Comparison of ENCODE assay signal across 27 cellular contexts in genomic region chr3:69422751-69423150, GRCh38. TPM values are rescaled to one million over a fixed set of nuclear protein-coding genes. Genes with fewer than 3 reads are reported as not detected.
A peak's percentile ranks its signal among the peaks of the same experiment; 100 is the strongest.
DNase-seq lines count a peak whose midpoint lies in the region; ATAC-seq and TF ChIP-seq lines count a peak whose summit lies in the region.
"Had no signal": no experiment of that assay in that cellular context is flagged by ENCODE, and none has a peak within 500 bp of the region (broad histone marks: within the 10 kb centered on the region; RNA-seq: fewer than 3 reads in every experiment).

No MANE protein-coding gene starts in this region.

- H3K27ac ChIP-seq in foreskin keratinocyte, result no peak overlapping the region
- H3K27ac ChIP-seq: A549, prostate gland, SK-N-MC, upper lobe of left lung had no signal

- peak; percentile 89 for ATAC-seq in foreskin keratinocyte
- ATAC-seq in activated CD4-positive, alpha-beta T cell treated with anti-CD3 and anti-CD28 coated beads for 36 hours, result no peak
- ATAC-seq: A549; activated T-cell treated with anti-CD3 and anti-CD28 coated beads, Interleukin-2, amount 50 U/mL, for 72 hours; GM23338 had no signal

- H3K27ac Mint-ChIP-seq in activated CD4-positive, alpha-beta T cell treated with anti-CD3 and anti-CD28 coated beads for 36 hours, result no peak overlapping the region
- H3K27ac Mint-ChIP-seq: activated T-cell treated with anti-CD3 and anti-CD28 coated beads, Interleukin-2, amount 50 U/mL, for 72 hours; B cell; CD8-positive, alpha-beta memory T cell; GM23338 had no signal

- no peaks in the 10 kb centered on the region for H3K36me3 Mint-ChIP-seq in activated CD4-positive, alpha-beta T cell treated with anti-CD3 and anti-CD28 coated beads for 36 hours (ENCODE audit: low read depth)
- H3K36me3 Mint-ChIP-seq: CD8-positive, alpha-beta memory T cell had no signal

- H3K4me1 Mint-ChIP-seq in activated CD4-positive, alpha-beta T cell treated with anti-CD3 and anti-CD28 coated beads for 36 hours, result no peaks in the 10 kb centered on the region
- H3K4me1 Mint-ChIP-seq: B cell; CD8-positive, alpha-beta memory T cell had no signal

- H3K27me3 ChIP-seq in foreskin keratinocyte, result no peaks in the 10 kb centered on the region
- H3K27me3 ChIP-seq: upper lobe of left lung had no signal

- CTCF ChIA-PET in activated CD4-positive, alpha-beta T cell treated with anti-CD3 and anti-CD28 coated beads for 36 hours (lab: Charles Lee), result interaction anchor here (0.5 to 2.5 kb wide), 10 partner anchors 11 to 303 kb away, joined by 3 to 12 read pairs (median 3); no protein-coding TSS in a partner anchor

- no peaks in the 10 kb centered on the region for H3K4me1 ChIP-seq in foreskin keratinocyte
- H3K4me1 ChIP-seq: A549, prostate gland had no signal

- DNase-seq in EL (peak; percentile 60), RPMI7951 (ENCODE audit: low read depth) (peak; percentile 41), choroid plexus epithelial cell (ENCODE audit: low read depth) (peak; percentile 24), foreskin keratinocyte (peak in 1 of 2 donors; percentile 56), DMS53 treated with DMSO at 0.1 percent for 48 hours (lab: John Stamatoyannopoulos, UW; ENCODE audit: unreplicated experiment) (no peak), putamen (ENCODE audit: low spot score) (no peak), hippocampal formation (lab: John Stamatoyannopoulos, UW) (no peak)
- DNase-seq in activated CD4-positive, alpha-beta T cell treated with anti-CD3 and anti-CD28 coated beads for 36 hours, result no peak
- DNase-seq: activated CD4-positive, alpha-beta T cell treated with anti-CD3 and anti-CD28 coated beads for 48 hours; activated naive CD4-positive, alpha-beta T cell treated with Interleukin-2 at 50 U/mL for 16 hours; activated T-cell treated with anti-CD3 and anti-CD28 coated beads, Interleukin-2, amount 50 U/mL, for 72 hours; CD8-positive, alpha-beta memory T cell; DMS153; erythroblast; Kasumi-1; kidney glomerular epithelial cell; NCI-H187; NCI-H2171 treated with DMSO at 0.1 percent for 48 hours; NCI-H526 treated with DMSO at 0.1 percent for 48 hours; T-helper 2 cell; upper lobe of left lung had no signal

- intact Hi-C loops in activated CD4-positive, alpha-beta T cell treated with anti-CD3 and anti-CD28 coated beads for 36 hours (cut with DNase I, micrococcal nuclease), result no loop called here

- POLR2A ChIA-PET in activated CD4-positive, alpha-beta T cell treated with anti-CD3 and anti-CD28 coated beads for 36 hours (lab: Charles Lee), result interaction anchor here (0.7 kb wide), 1 partner anchor 303 kb away, joined by 3 read pairs; no protein-coding TSS in a partner anchor

- no peaks in the 10 kb centered on the region for H3K9me3 Mint-ChIP-seq in activated CD4-positive, alpha-beta T cell treated with anti-CD3 and anti-CD28 coated beads for 36 hours (ENCODE audit: low read depth)
- H3K9me3 Mint-ChIP-seq: activated T-cell treated with anti-CD3 and anti-CD28 coated beads, Interleukin-2, amount 50 U/mL, for 72 hours; CD8-positive, alpha-beta memory T cell; GM23338 had no signal

- TF ChIP-seq CTCF in choroid plexus epithelial cell (conservative IDR thresholded peaks at IDR 0.05; ENCODE audit: low read depth, low read length) (no peak), foreskin keratinocyte (conservative IDR thresholded peaks at IDR 0.05) (no peak)

- peaks cover 2% of the 10 kb centered on the region for H3K27me3 Mint-ChIP-seq in activated CD4-positive, alpha-beta T cell treated with anti-CD3 and anti-CD28 coated beads for 36 hours
- H3K27me3 Mint-ChIP-seq: B cell had no signal

- no peak overlapping the region for H3K4me3 Mint-ChIP-seq in activated CD4-positive, alpha-beta T cell treated with anti-CD3 and anti-CD28 coated beads for 36 hours
- H3K4me3 Mint-ChIP-seq: activated T-cell treated with anti-CD3 and anti-CD28 coated beads, Interleukin-2, amount 50 U/mL, for 72 hours; B cell; CD8-positive, alpha-beta memory T cell; GM23338 had no signal

- no peak overlapping the region for H3K4me3 ChIP-seq in choroid plexus epithelial cell (ENCODE audit: low read depth, low read length)
- H3K4me3 ChIP-seq: A549, GM23338, lung, prostate gland, SK-N-MC, upper lobe of left lung had no signal

RNA-seq across cellular contexts. Expression of gene FRMD4B, which starts 36.9 kb away (rescaled TPM):
- total RNA-seq in RPMI7951 (2014; rRNA removed; shearing (Covaris generic)), result 2.6 TPM in 2 replicates
- 61.3 and 66.8 TPM in 2 replicates for total RNA-seq in foreskin keratinocyte
- 14.3 and 15.1 TPM in 2 replicates for polyA plus RNA-seq in foreskin keratinocyte
- 1 to 10 TPM; 8.0 to 8.3 TPM for total RNA-seq in activated CD4-positive, alpha-beta T cell treated with anti-CD3 and anti-CD28 coated beads for 36 hours

Comparison
In these comparisons a context has a peak if more than half of its experiments do, and no peak if none do; other contexts are left out.
1. DNase-seq: peak in EL (single experiment), RPMI7951 (single experiment) and choroid plexus epithelial cell (single experiment); none in DMS53 treated with DMSO at 0.1 percent for 48 hours (single experiment), activated CD4-positive, alpha-beta T cell treated with anti-CD3 and anti-CD28 coated beads for 36 hours (single experiment), putamen (single experiment) and hippocampal formation (0 of 2).